In the genomic region with DNA sequence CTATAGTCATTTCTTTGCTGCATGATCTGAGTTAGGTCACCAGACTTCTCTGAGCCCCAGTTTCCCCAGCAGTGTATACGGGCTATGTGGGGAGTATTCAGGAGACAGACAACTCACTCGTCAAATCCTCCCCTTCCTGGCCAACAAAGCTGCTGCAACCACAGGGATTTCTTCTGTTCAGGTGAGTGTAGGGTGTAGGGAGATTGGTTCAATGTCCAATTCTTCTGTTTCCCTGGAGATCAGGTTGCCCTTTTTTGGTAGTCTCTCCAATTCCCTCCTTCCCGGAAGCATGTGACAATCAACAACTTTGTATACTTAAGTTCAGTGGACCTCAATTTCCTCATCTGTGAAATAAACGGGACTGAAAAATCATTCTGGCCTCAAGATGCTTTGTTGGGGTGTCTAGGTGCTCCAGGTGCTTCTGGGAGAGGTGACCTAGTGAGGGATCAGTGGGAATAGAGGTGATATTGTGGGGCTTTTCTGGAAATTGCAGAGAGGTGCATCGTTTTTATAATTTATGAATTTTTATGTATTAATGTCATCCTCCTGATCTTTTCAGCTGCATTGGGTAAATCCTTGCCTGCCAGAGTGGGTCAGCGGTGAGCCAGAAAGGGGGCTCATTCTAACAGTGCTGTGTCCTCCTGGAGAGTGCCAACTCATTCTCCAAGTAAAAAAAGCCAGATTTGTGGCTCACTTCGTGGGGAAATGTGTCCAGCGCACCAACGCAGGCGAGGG, we compare ENCODE assay signal across 1 cellular context.
TF ChIP-seq lines count a peak whose summit lies in the region.

No MANE protein-coding gene starts in this region.

TF ChIP-seq in K562, 482 proteins besides CTCF, POLR2A, EP300 and RAD21 (continued from another document):
- 0 out of 2 replicates have a peak, but pooled peaks have one; percentile 18 for TF ChIP-seq ELF1 (tag; IDR thresholded peaks at IDR 0.05)
- peak; percentile 59 for TF ChIP-seq NFE2 (IDR thresholded peaks at IDR 0.05; ENCODE audit: low read depth)
- TF ChIP-seq SRF (CRISPR knock-in tag; IDR thresholded peaks at IDR 0.05) = peak in 1 of 2 experiments; percentile 83; a peak in 2 of 4 replicates
- TF ChIP-seq ZSCAN32 (CRISPR knock-in tag; IDR thresholded peaks at IDR 0.05) = 0 out of 2 replicates have a peak, but pooled peaks have one; percentile 21
- TF ChIP-seq, protein P1, sequence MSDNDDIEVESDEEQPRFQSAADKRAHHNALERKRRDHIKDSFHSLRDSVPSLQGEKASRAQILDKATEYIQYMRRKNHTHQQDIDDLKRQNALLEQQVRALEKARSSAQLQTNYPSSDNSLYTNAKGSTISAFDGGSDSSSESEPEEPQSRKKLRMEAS (CRISPR knock-in tag; IDR thresholded peaks at IDR 0.05) = peak; percentile 1; the same call in 1 of the 2 replicates
- TF ChIP-seq, protein P2, sequence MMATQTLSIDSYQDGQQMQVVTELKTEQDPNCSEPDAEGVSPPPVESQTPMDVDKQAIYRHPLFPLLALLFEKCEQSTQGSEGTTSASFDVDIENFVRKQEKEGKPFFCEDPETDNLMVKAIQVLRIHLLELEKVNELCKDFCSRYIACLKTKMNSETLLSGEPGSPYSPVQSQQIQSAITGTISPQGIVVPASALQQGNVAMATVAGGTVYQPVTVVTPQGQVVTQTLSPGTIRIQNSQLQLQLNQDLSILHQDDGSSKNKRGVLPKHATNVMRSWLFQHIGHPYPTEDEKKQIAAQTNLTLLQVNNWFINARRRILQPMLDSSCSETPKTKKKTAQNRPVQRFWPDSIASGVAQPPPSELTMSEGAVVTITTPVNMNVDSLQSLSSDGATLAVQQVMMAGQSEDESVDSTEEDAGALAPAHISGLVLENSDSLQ (IDR thresholded peaks at IDR 0.05) = 0 out of 2 replicates have a peak, but pooled peaks have one; percentile 0
- TF ChIP-seq, protein P3, sequence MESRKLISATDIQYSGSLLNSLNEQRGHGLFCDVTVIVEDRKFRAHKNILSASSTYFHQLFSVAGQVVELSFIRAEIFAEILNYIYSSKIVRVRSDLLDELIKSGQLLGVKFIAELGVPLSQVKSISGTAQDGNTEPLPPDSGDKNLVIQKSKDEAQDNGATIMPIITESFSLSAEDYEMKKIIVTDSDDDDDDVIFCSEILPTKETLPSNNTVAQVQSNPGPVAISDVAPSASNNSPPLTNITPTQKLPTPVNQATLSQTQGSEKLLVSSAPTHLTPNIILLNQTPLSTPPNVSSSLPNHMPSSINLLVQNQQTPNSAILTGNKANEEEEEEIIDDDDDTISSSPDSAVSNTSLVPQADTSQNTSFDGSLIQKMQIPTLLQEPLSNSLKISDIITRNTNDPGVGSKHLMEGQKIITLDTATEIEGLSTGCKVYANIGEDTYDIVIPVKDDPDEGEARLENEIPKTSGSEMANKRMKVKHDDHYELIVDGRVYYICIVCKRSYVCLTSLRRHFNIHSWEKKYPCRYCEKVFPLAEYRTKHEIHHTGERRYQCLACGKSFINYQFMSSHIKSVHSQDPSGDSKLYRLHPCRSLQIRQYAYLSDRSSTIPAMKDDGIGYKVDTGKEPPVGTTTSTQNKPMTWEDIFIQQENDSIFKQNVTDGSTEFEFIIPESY (CRISPR knock-in tag; IDR thresholded peaks at IDR 0.05) = no peak
- TF ChIP-seq NCOA1 (IDR thresholded peaks at IDR 0.05; ENCODE audit: low read depth) = no peak
- TF ChIP-seq SMARCA4 (IDR thresholded peaks at IDR 0.05) = no peak
- peak; percentile 78; the same call in 1 of the 2 replicates for TF ChIP-seq PHF21A (IDR thresholded peaks at IDR 0.05; ENCODE audit: borderline replicate concordance, low read depth)
- no peak for TF ChIP-seq ZNF143 (CRISPR knock-in tag; IDR thresholded peaks at IDR 0.05)
- TF ChIP-seq MTF1 (CRISPR knock-in tag; IDR thresholded peaks at IDR 0.05; ENCODE audit: borderline replicate concordance) = no peak
- TF ChIP-seq, protein P4, sequence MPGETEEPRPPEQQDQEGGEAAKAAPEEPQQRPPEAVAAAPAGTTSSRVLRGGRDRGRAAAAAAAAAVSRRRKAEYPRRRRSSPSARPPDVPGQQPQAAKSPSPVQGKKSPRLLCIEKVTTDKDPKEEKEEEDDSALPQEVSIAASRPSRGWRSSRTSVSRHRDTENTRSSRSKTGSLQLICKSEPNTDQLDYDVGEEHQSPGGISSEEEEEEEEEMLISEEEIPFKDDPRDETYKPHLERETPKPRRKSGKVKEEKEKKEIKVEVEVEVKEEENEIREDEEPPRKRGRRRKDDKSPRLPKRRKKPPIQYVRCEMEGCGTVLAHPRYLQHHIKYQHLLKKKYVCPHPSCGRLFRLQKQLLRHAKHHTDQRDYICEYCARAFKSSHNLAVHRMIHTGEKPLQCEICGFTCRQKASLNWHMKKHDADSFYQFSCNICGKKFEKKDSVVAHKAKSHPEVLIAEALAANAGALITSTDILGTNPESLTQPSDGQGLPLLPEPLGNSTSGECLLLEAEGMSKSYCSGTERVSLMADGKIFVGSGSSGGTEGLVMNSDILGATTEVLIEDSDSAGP (CRISPR knock-in tag; IDR thresholded peaks at IDR 0.05) = no peak
- no peak for TF ChIP-seq NCOA2 (IDR thresholded peaks at IDR 0.05; ENCODE audit: partially characterized antibody in 2 of 2)
- 0 out of 2 replicates have a peak, but pooled peaks have one; percentile 55 for TF ChIP-seq ZNF175 (CRISPR knock-in tag; IDR thresholded peaks at IDR 0.05; ENCODE audit: low read depth)
- no peak for TF ChIP-seq YY1 (IDR thresholded peaks at IDR 0.05; ENCODE audit: borderline replicate concordance in 1 of 3, control insufficient read depth in 1 of 3, extremely low read depth in 1 of 3, insufficient read depth in 3 of 3, insufficient read length in 1 of 3, insufficient replicate concordance in 2 of 3, low read depth in 1 of 3, low read length in 2 of 3)
